ENCODE assay signal across 20 cellular contexts in genomic region chr1:246703581-246703980, GRCh38. TPM values are rescaled to one million over a fixed set of nuclear protein-coding genes. Genes with fewer than 3 reads are reported as not detected.
DNase-seq lines count a peak whose midpoint lies in the region; ATAC-seq, FAIRE-seq and TF ChIP-seq lines count a peak whose summit lies in the region.
"Had no signal": no experiment of that assay in that cellular context is flagged by ENCODE, and none has a peak within 500 bp of the region (broad histone marks: within the 10 kb centered on the region; RNA-seq: fewer than 3 reads in every experiment).

No MANE protein-coding gene starts in this region.

- no peak for TF ChIP-seq EP300 in HepG2 (IDR thresholded peaks at IDR 0.05; ENCODE audit: low read depth in 2 of 2, low read length in 2 of 2)
- no peak for TF ChIP-seq EP300 in HepG2 (CRISPR knock-in tag; IDR thresholded peaks at IDR 0.05; ENCODE audit: borderline replicate concordance)

- no peaks in the 10 kb centered on the region for H3K36me3 ChIP-seq in right lobe of liver
- no peaks in the 10 kb centered on the region for H3K36me3 ChIP-seq in HepG2 (replicated peaks in 1 of 2; ENCODE audit: control insufficient read depth in 1 of 2, insufficient read depth in 2 of 2, low read length in 2 of 2)
- no peaks in the 10 kb centered on the region for H3K36me3 ChIP-seq in SK-N-MC (ENCODE audit: insufficient read depth, low read length)
- H3K36me3 ChIP-seq in hepatocyte (replicated peaks; ENCODE audit: insufficient read depth, low read depth): no peaks in the 10 kb centered on the region
- H3K36me3 ChIP-seq in WERI-Rb-1: no peaks in the 10 kb centered on the region
- H3K36me3 ChIP-seq: adrenal gland, heart right ventricle, thyroid gland had no signal

- H3K9ac ChIP-seq in HepG2 (ENCODE audit: insufficient read depth, low read depth, low read length) (no peak overlapping the region), SK-N-MC (ENCODE audit: insufficient read length) (no peak overlapping the region)

- no TSS peak for BruUV-seq in HepG2 (replicated peaks; lab: Mats Ljungman, UMichigan)

- H2AFZ ChIP-seq in HepG2 (ENCODE audit: low read length) (no peak overlapping the region), hepatocyte (peak overlapping the region; percentile 31)

- 53% methylated on average over 7 of the region's 8 CpGs for WGBS in right lobe of liver (ENCODE audit: insufficient coverage, low coverage, low lambda C conversion rate, missing lambda C conversion rate)
- WGBS in HepG2 (ENCODE audit: low lambda C conversion rate): 97% methylated on average over 5 of the region's 8 CpGs
- 64% methylated on average over 8 of the region's 8 CpGs for WGBS in hepatocyte (ENCODE audit: low lambda C conversion rate, missing lambda C conversion rate)

- H3K4me1 ChIP-seq in right lobe of liver (peaks cover 0 to 15% (median 5%) of the 10 kb centered on the region in 4 donors), HepG2 (ENCODE audit: insufficient read depth, low read length) (peaks cover 27% of the 10 kb centered on the region), hepatocyte (ENCODE audit: insufficient read depth) (no peaks in the 10 kb centered on the region)

- H3K4me3 Mint-ChIP-seq in activated T-cell treated with anti-CD3 and anti-CD28 coated beads, Interleukin-2, amount 50 U/mL, for 72 hours: no peak overlapping the region
- H3K4me3 Mint-ChIP-seq: naive B cell had no signal

- no peak for TF ChIP-seq CTCF in right lobe of liver (IDR thresholded peaks at IDR 0.05)
- TF ChIP-seq CTCF in HepG2 (CRISPR knock-in tag; IDR thresholded peaks at IDR 0.05): no peak
- TF ChIP-seq CTCF in hepatocyte (IDR thresholded peaks at IDR 0.05; ENCODE audit: poor library complexity): no peak
- TF ChIP-seq CTCF in WERI-Rb-1 (IDR thresholded peaks at IDR 0.05; ENCODE audit: low read depth, low read length): no peak

- H3K27ac Mint-ChIP-seq in activated T-cell treated with anti-CD3 and anti-CD28 coated beads, Interleukin-2, amount 50 U/mL, for 72 hours: no peak overlapping the region

- no peak overlapping the region for H3K4me2 ChIP-seq in HepG2 (ENCODE audit: low read depth, low read length)
- no peak overlapping the region for H3K4me2 ChIP-seq in hepatocyte

- POLR2A ChIA-PET in HepG2 (lab: Yijun Ruan, JAX): no interaction called here

- H3K4me1 Mint-ChIP-seq in activated T-cell treated with anti-CD3 and anti-CD28 coated beads, Interleukin-2, amount 50 U/mL, for 72 hours (ENCODE audit: low read depth): peaks cover 9% of the 10 kb centered on the region

- no peak for TF ChIP-seq POLR2A in right lobe of liver (IDR thresholded peaks at IDR 0.05)
- TF ChIP-seq POLR2A in HepG2 (IDR thresholded peaks at IDR 0.05; ENCODE audit: insufficient read depth in 1 of 2, low read depth in 2 of 2, low read length in 2 of 2): no peak

- no peak for FAIRE-seq in HepG2 (lab: Jason Lieb, UNC)
- FAIRE-seq: HTR-8/SVneo had no signal

- H3K9me3 ChIP-seq in right lobe of liver (no peaks in the 10 kb centered on the region), HepG2 (ENCODE audit: low read length) (no peaks in the 10 kb centered on the region), SK-N-MC (ENCODE audit: low read depth, low read length) (no peaks in the 10 kb centered on the region), hepatocyte (ENCODE audit: low read depth) (no peaks in the 10 kb centered on the region), WERI-Rb-1 (ENCODE audit: severe bottlenecking) (no peaks in the 10 kb centered on the region)
- H3K9me3 ChIP-seq: adrenal gland, heart right ventricle, thyroid gland had no signal

- TF ChIP-seq RAD21 in HepG2 (CRISPR knock-in tag; IDR thresholded peaks at IDR 0.05): no peak

- intact Hi-C loops in right lobe of liver (cut with DNase I): no loop called here
- intact Hi-C loops in HepG2 (cut with micrococcal nuclease; ENCODE audit: unreplicated experiment): no loop called here

- H3K27me3 ChIP-seq in right lobe of liver (no peaks in the 10 kb centered on the region), HepG2 (ENCODE audit: control insufficient read depth in 1 of 2, insufficient read depth in 2 of 2, low read length in 2 of 2) (no peaks in the 10 kb centered on the region), hepatocyte (no peaks in the 10 kb centered on the region), WERI-Rb-1 (ENCODE audit: insufficient read depth, low read depth, severe bottlenecking) (no peaks in the 10 kb centered on the region)
- H3K27me3 ChIP-seq: adrenal gland, heart right ventricle, thyroid gland had no signal

- no peaks in the 10 kb centered on the region for H3K9me3 Mint-ChIP-seq in activated T-cell treated with anti-CD3 and anti-CD28 coated beads, Interleukin-2, amount 50 U/mL, for 72 hours
- H3K9me3 Mint-ChIP-seq: naive B cell had no signal

- CTCF ChIA-PET in HepG2 (lab: Yijun Ruan, JAX; ENCODE audit: low intra/inter-chr PET ratio, low total read pairs): no interaction called here

- H3K27ac ChIP-seq in right lobe of liver (no peak overlapping the region), HepG2 (ENCODE audit: extremely low read length, insufficient read depth, low read length) (no peak overlapping the region), SK-N-MC (no peak overlapping the region), hepatocyte (no peak overlapping the region), WERI-Rb-1 (no peak overlapping the region)
- H3K27ac ChIP-seq: adrenal gland, coronary artery, heart right ventricle, thyroid gland had no signal

- in situ Hi-C loops in HepG2 (cut with HindIII; ENCODE audit: extremely low pct_ligation_motif_present, low pct_unique_long_range_greater_than_20kb): no loop called here

- H3K4me3 ChIP-seq in right lobe of liver (no peak overlapping the region), HepG2 (replicated peaks in 1 of 3; ENCODE audit: insufficient read depth in 1 of 3, low read depth in 2 of 3, low read length in 3 of 3) (no peak overlapping the region), SK-N-MC (no peak overlapping the region), hepatocyte (no peak overlapping the region), WERI-Rb-1 (ENCODE audit: low read depth, low read length) (no peak overlapping the region)
- H3K4me3 ChIP-seq: adrenal gland, coronary artery, heart right ventricle, thyroid gland had no signal

- H3K79me2 ChIP-seq in HepG2 (ENCODE audit: insufficient read depth, low read length): no peaks in the 10 kb centered on the region
- no peaks in the 10 kb centered on the region for H3K79me2 ChIP-seq in hepatocyte

- H4K20me1 ChIP-seq in HepG2 (ENCODE audit: insufficient read depth, low read length): no peaks in the 10 kb centered on the region
- no peaks in the 10 kb centered on the region for H4K20me1 ChIP-seq in hepatocyte (ENCODE audit: insufficient read depth, poor library complexity, severe bottlenecking)

- ATAC-seq in right lobe of liver (no peak), HepG2 (no peak)
- no peak for ATAC-seq in activated T-cell treated with anti-CD3 and anti-CD28 coated beads, Interleukin-2, amount 50 U/mL, for 72 hours (replicated peaks in 1 of 2)
- ATAC-seq: esophagus mucosa, heart right ventricle had no signal

- no peaks in the 10 kb centered on the region for H3K9me2 ChIP-seq in hepatocyte (replicated peaks; ENCODE audit: insufficient read depth)

- H3K27me3 Mint-ChIP-seq in activated T-cell treated with anti-CD3 and anti-CD28 coated beads, Interleukin-2, amount 50 U/mL, for 72 hours (ENCODE audit: low read depth): peaks cover 7% of the 10 kb centered on the region

- no peaks in the 10 kb centered on the region for H3K36me3 Mint-ChIP-seq in activated T-cell treated with anti-CD3 and anti-CD28 coated beads, Interleukin-2, amount 50 U/mL, for 72 hours (ENCODE audit: insufficient read depth in 2 of 2)
- H3K36me3 Mint-ChIP-seq: naive B cell had no signal

- DNase-seq in right lobe of liver: peak in 2 of 3 donors; percentile 37 to 59
- DNase-seq in HepG2 (ENCODE audit: low spot score): no peak
- DNase-seq in SK-N-MC (ENCODE audit: low read depth, low spot score): peak; percentile 40
- DNase-seq in hepatocyte (ENCODE audit: low spot score): no peak
- DNase-seq in SK-N-DZ (ENCODE audit: low spot score): no peak
- DNase-seq in COLO668 (lab: John Stamatoyannopoulos, UW; ENCODE audit: unreplicated experiment): no peak
- DNase-seq in activated T-cell treated with anti-CD3 and anti-CD28 coated beads, Interleukin-2, amount 50 U/mL, for 72 hours: no peak
- DNase-seq in WERI-Rb-1: no peak
- DNase-seq: activated CD4-positive, alpha-beta T cell treated with anti-CD3 and anti-CD28 coated beads, Interleukin-2, amount 50 U/mL, for 1 hour; activated T-cell treated with anti-CD3 and anti-CD28 coated beads, Interleukin-2, amount 50 U/mL, for 48 hours; heart right ventricle; naive B cell; SHP77; stimulated activated CD8-positive, alpha-beta memory T cell treated with anti-CD3 and anti-CD28 coated beads, Interleukin-4, amount 100 ng/mL, for 48 hours; T1000; thyroid gland had no signal

RNA-seq across cellular contexts. Expression of gene SCCPDH, which starts 20.6 kb away (rescaled TPM):
- total RNA-seq in right lobe of liver (100 to 1,000 TPM in 1 of 6 experiments, 10 to 100 TPM in 5; 80.3 to 125 (median 85.3) TPM), HepG2 (2016; rRNA removed; fragmentation: Illumina TruSeq; extraction: Trizol) (62.3 and 65.6 TPM in 2 replicates), hepatocyte (44.2 and 47.6 TPM in 2 replicates)
- 30.7 and 32.1 TPM in 2 replicates for total RNA-seq in HepG2 (2016; cell fraction: cytosol; rRNA removed; fragmentation: Illumina TruSeq; extraction: Trizol; ENCODE audit: low read depth)
- total RNA-seq in HepG2 (2016; cell fraction: insoluble cytoplasmic fraction; rRNA removed; fragmentation: Illumina TruSeq; extraction: Trizol): 63.7 and 66.1 TPM in 2 replicates
- total RNA-seq in HepG2 (2016; cell fraction: membrane; rRNA removed; fragmentation: Illumina TruSeq; extraction: Trizol): 42.1 and 43.2 TPM in 2 replicates
- total RNA-seq in HepG2 (2016; cell fraction: nucleus; rRNA removed; fragmentation: Illumina TruSeq; extraction: Trizol): 47.4 and 48.2 TPM in 2 replicates
- polyA plus RNA-seq in HepG2 (2011; rRNA removed) (29.8 and 36.7 TPM in 2 replicates), hepatocyte (39.3 and 44.8 TPM in 2 replicates)
- 24.8 and 30.0 TPM in 2 replicates for polyA plus RNA-seq in HepG2 (2011; cell fraction: cytosol; rRNA removed)
- 11.2 and 14.2 TPM in 2 replicates for polyA plus RNA-seq in HepG2 (2011; cell fraction: nucleus; rRNA removed)
- 36.7 and 52.0 TPM in 2 replicates for polyA plus RNA-seq in HepG2 (2012)
- 24.1 and 29.6 TPM in 2 replicates for polyA plus RNA-seq in HepG2 (2016; cell fraction: cytosol; fragmentation: Illumina TruSeq; extraction: Trizol; ENCODE audit: low read depth)
- 55.1 and 61.6 TPM in 2 replicates for polyA plus RNA-seq in HepG2 (2016; cell fraction: insoluble cytoplasmic fraction; fragmentation: Illumina TruSeq; extraction: Trizol; ENCODE audit: low read depth)
- polyA plus RNA-seq in HepG2 (2016; cell fraction: membrane; fragmentation: Illumina TruSeq; extraction: Trizol; ENCODE audit: low read depth): 28.6 and 29.9 TPM in 2 replicates
- 42.1 and 48.3 TPM in 2 replicates for polyA plus RNA-seq in HepG2 (2016; cell fraction: nucleus; fragmentation: Illumina TruSeq; extraction: Trizol; ENCODE audit: insufficient read depth, low read depth)
- 2.0 and 17.9 TPM in 2 replicates for polyA minus RNA-seq in HepG2 (2011; rRNA and poly(A)+ RNA removed; ENCODE audit: low replicate concordance)
- polyA minus RNA-seq in HepG2 (2011; cell fraction: cytosol; rRNA and poly(A)+ RNA removed): 19.6 and 22.0 TPM in 2 replicates
- 51.8 and 53.6 TPM in 2 replicates for polyA minus RNA-seq in HepG2 (2011; cell fraction: nucleus; rRNA and poly(A)+ RNA removed)
- polyA plus RNA-seq in SK-N-DZ (2014; cell fraction: cytosol; rRNA removed): 47.1 and 50.8 TPM in 2 replicates
- 19.9 and 29.8 TPM in 2 replicates for polyA plus RNA-seq in SK-N-DZ (2014; cell fraction: nucleus; rRNA removed)
- 10 to 100 TPM; 20.7 to 23.7 TPM for total RNA-seq in activated T-cell treated with anti-CD3 and anti-CD28 coated beads, Interleukin-2, amount 50 U/mL, for 72 hours

Comparison
In these comparisons a context has a peak if more than half of its experiments do, and no peak if none do; other contexts are left out.
1. DNase-seq: peak in right lobe of liver (2 of 3) and SK-N-MC (single experiment); none in HepG2 (single experiment), hepatocyte (single experiment), SK-N-DZ (single experiment), COLO668 (single experiment), activated T-cell treated with anti-CD3 and anti-CD28 coated beads, Interleukin-2, amount 50 U/mL, for 72 hours (0 of 2) and WERI-Rb-1 (single experiment).